In genomic region chr3:101950510-101950909, GRCh38 we compare ENCODE assay signal across 8 cellular contexts.
DNase-seq lines count a peak whose midpoint lies in the region; ATAC-seq, FAIRE-seq and TF ChIP-seq lines count a peak whose summit lies in the region.

No MANE protein-coding gene starts in this region.

- peaks cover 0 to 13% (median 0%) of the 10 kb centered on the region in 11 donors for H3K9me3 Mint-ChIP-seq in naive thymus-derived CD4-positive, alpha-beta T cell

- no peak for TF ChIP-seq CTCF in lung (IDR thresholded peaks at IDR 0.05; ENCODE audit: control extremely low read depth, extremely low read depth)

- intact Hi-C loops in naive thymus-derived CD4-positive, alpha-beta T cell (cut with micrococcal nuclease) = no loop called here

- peak; percentile 85 for FAIRE-seq in GM12891 (lab: Jason Lieb, UNC)

- no peak overlapping the region for H3K4me3 Mint-ChIP-seq in naive thymus-derived CD4-positive, alpha-beta T cell

- DNase-seq in GM12891 (ENCODE audit: insufficient read length, low spot score) (no peak), HCEC 1CT (peak; percentile 86), lung (ENCODE audit: low spot score) (peak; percentile 37), DMS114 treated with DMSO at 0.1 percent for 48 hours (lab: John Stamatoyannopoulos, UW; ENCODE audit: unreplicated experiment) (no peak), T-helper 9 cell (no peak)
- DNase-seq in naive thymus-derived CD4-positive, alpha-beta T cell = no peak

- H3K36me3 Mint-ChIP-seq in naive thymus-derived CD4-positive, alpha-beta T cell = peaks cover 0 to 12% (median 5%) of the 10 kb centered on the region in 5 donors

- peaks cover 4 to 23% (median 16%) of the 10 kb centered on the region in 7 donors for H3K4me1 Mint-ChIP-seq in naive thymus-derived CD4-positive, alpha-beta T cell

- peak overlapping the region in 1 of 9 donors; percentile 73 for H3K27ac Mint-ChIP-seq in naive thymus-derived CD4-positive, alpha-beta T cell

- H3K9me3 ChIP-seq in lung (ENCODE audit: control insufficient read depth in 2 of 2, insufficient read depth in 1 of 2, low read length in 1 of 2) = no peaks in the 10 kb centered on the region
- H3K9me3 ChIP-seq in naive thymus-derived CD4-positive, alpha-beta T cell (ENCODE audit: control insufficient read depth in 2 of 3, low read length in 3 of 3) = no peaks in the 10 kb centered on the region

- no peaks in the 10 kb centered on the region for H3K36me3 ChIP-seq in lung (ENCODE audit: control insufficient read depth in 2 of 2, insufficient read depth in 2 of 2, low read length in 2 of 2)
- no peaks in the 10 kb centered on the region for H3K36me3 ChIP-seq in naive thymus-derived CD4-positive, alpha-beta T cell (ENCODE audit: control insufficient read depth in 2 of 3, insufficient read depth in 3 of 3, low read length in 3 of 3)

- H3K4me3 ChIP-seq in lung = no peak overlapping the region
- H3K4me3 ChIP-seq in naive thymus-derived CD4-positive, alpha-beta T cell (ENCODE audit: low read length) = no peak overlapping the region

- whole genome bisulfite sequencing in lung, 2 donors = 66 to 83% methylated on average over 4 of the region's 4 CpGs

- CTCF ChIA-PET in naive thymus-derived CD4-positive, alpha-beta T cell (lab: Charles Lee) = interaction anchor here (0.5 kb wide), 1 partner anchor 86 kb away, joined by 3 read pairs; no protein-coding TSS in a partner anchor

- POLR2A ChIA-PET in naive thymus-derived CD4-positive, alpha-beta T cell (lab: Charles Lee) = no interaction called here

- no peaks in the 10 kb centered on the region for H3K27me3 ChIP-seq in lung (ENCODE audit: control insufficient read depth, insufficient read depth)
- no peaks in the 10 kb centered on the region for H3K27me3 ChIP-seq in naive thymus-derived CD4-positive, alpha-beta T cell (ENCODE audit: control insufficient read depth in 2 of 2, insufficient read depth in 2 of 2, low read length in 2 of 2)

- no peak overlapping the region for H3K27ac ChIP-seq in lung (ENCODE audit: low read depth in 1 of 2, low read length in 1 of 2)
- H3K27ac ChIP-seq in naive thymus-derived CD4-positive, alpha-beta T cell (ENCODE audit: low read depth, low read length) = no peak overlapping the region

- no peaks in the 10 kb centered on the region for H3K4me1 ChIP-seq in lung (ENCODE audit: control insufficient read depth in 2 of 2, insufficient read depth in 2 of 2, low read length in 2 of 2)
- H3K4me1 ChIP-seq in naive thymus-derived CD4-positive, alpha-beta T cell (ENCODE audit: control insufficient read depth in 2 of 2, insufficient read depth in 2 of 2, low read length in 2 of 2) = no peaks in the 10 kb centered on the region

- peaks cover 0 to 24% (median 0%) of the 10 kb centered on the region in 5 donors for H3K27me3 Mint-ChIP-seq in naive thymus-derived CD4-positive, alpha-beta T cell

- ATAC-seq in SK-N-SH treated with all-trans-retinoic acid at 6 μM for 48 hours (peak; percentile 91), lung (ENCODE audit: insufficient read depth, low FRiP score) (peak; percentile 79), GM18873 (IDR thresholded peaks at IDR 0.05; ENCODE audit: low FRiP score, unreplicated experiment) (no peak)
- ATAC-seq in naive thymus-derived CD4-positive, alpha-beta T cell = no peak

- TF ChIP-seq POLR2A in GM12891 (IDR thresholded peaks at IDR 0.05; ENCODE audit: low read depth, low read length) = no peak

TF ChIP-seq in GM12891, 5 proteins besides CTCF, POLR2A, EP300 and RAD21:
- TF ChIP-seq POLR2AphosphoS5 (IDR thresholded peaks at IDR 0.05; ENCODE audit: low read depth, low read length) = no peak
- no peak for TF ChIP-seq POU2F2 (IDR thresholded peaks at IDR 0.05; ENCODE audit: low read depth, low read length)
- TF ChIP-seq PAX5 (IDR thresholded peaks at IDR 0.05; ENCODE audit: insufficient read depth, low read length, severe bottlenecking) = no peak
- no peak for TF ChIP-seq TAF1 (IDR thresholded peaks at IDR 0.05; ENCODE audit: low read depth, low read length)
- TF ChIP-seq SPI1 (IDR thresholded peaks at IDR 0.05; ENCODE audit: low read depth, low read length) = no peak
TF ChIP-seq in GM12891: peak in this region for 0.

TF ChIP-seq in SK-N-SH treated with all-trans-retinoic acid at 6 μM for 48 hours, 23 proteins besides CTCF, POLR2A, EP300 and RAD21:
- TF ChIP-seq CSDC2 (CRISPR knock-in tag; IDR thresholded peaks at IDR 0.05) (no peak), CSRNP3 (CRISPR knock-in tag; IDR thresholded peaks at IDR 0.05) (no peak), ZNF8 (CRISPR knock-in tag; IDR thresholded peaks at IDR 0.05) (no peak), ZNF70 (CRISPR knock-in tag; IDR thresholded peaks at IDR 0.05) (no peak), ZNF565 (CRISPR knock-in tag; conservative IDR thresholded peaks at IDR 0.05; ENCODE audit: low read depth) (no peak), RARB (CRISPR knock-in tag; IDR thresholded peaks at IDR 0.05) (0 out of 2 replicates have a peak, but pooled peaks have one; percentile 60), TCF4 (CRISPR knock-in tag; IDR thresholded peaks at IDR 0.05; ENCODE audit: borderline replicate concordance) (no peak), ESRRG (CRISPR knock-in tag; IDR thresholded peaks at IDR 0.05) (no peak), ARNTL (CRISPR knock-in tag; IDR thresholded peaks at IDR 0.05; ENCODE audit: borderline replicate concordance, low read depth) (no peak), ZC3H10 (CRISPR knock-in tag; IDR thresholded peaks at IDR 0.05) (peak; percentile 37; the same call in 1 of the 2 replicates), TOX (CRISPR knock-in tag; IDR thresholded peaks at IDR 0.05; ENCODE audit: borderline replicate concordance) (peak; percentile 71; the same call in 1 of the 2 replicates), PATZ1 (CRISPR knock-in tag; IDR thresholded peaks at IDR 0.05; ENCODE audit: borderline replicate concordance) (no peak), BACH2 (CRISPR knock-in tag; IDR thresholded peaks at IDR 0.05; ENCODE audit: borderline replicate concordance) (no peak)

Comparison
In these comparisons a context has a peak if more than half of its experiments do, and no peak if none do; other contexts are left out.
1. DNase-seq: peak in HCEC 1CT (single experiment) and lung (single experiment); none in GM12891 (single experiment), DMS114 treated with DMSO at 0.1 percent for 48 hours (single experiment), naive thymus-derived CD4-positive, alpha-beta T cell (0 of 9) and T-helper 9 cell (single experiment).
2. ATAC-seq: peak in SK-N-SH treated with all-trans-retinoic acid at 6 μM for 48 hours (single experiment) and lung (single experiment); none in naive thymus-derived CD4-positive, alpha-beta T cell (single experiment) and GM18873 (single experiment).